Comparison of ENCODE assay signal across 1 cellular context in genomic region chr3:11539677-11540076, GRCh38.
TF ChIP-seq lines count a peak whose summit lies in the region.

No MANE protein-coding gene starts in this region.

TF ChIP-seq in SK-N-SH treated with all-trans-retinoic acid at 6 μM for 48 hours, 23 proteins besides CTCF, POLR2A, EP300 and RAD21 (continued from another document):
- TF ChIP-seq PPARA (CRISPR knock-in tag; IDR thresholded peaks at IDR 0.05; ENCODE audit: borderline replicate concordance) (no peak), GLIS3 (CRISPR knock-in tag; IDR thresholded peaks at IDR 0.05) (no peak), ARNTL (CRISPR knock-in tag; IDR thresholded peaks at IDR 0.05; ENCODE audit: borderline replicate concordance, low read depth) (no peak)
